ENCODE assay signal across 4 cellular contexts in the genomic region with DNA sequence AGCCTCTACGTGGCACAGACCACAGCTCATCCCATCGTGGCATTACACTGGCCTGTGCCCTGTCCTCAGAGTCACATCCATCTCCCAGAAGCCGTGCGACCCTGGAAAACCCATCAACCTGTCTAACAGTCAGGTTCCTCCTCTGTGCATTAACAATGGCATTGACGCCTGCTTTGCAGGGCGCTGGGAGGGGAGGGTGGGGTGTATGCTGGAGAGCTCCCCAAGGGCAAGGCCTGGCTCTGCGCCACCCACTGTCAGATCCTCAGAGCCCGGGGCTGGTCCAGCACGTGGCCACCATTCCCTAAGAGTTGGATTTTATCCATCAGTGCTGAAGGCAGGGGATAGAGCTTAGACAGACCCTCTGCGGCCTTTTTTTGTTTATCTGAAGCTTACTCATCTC. TPM values are rescaled to one million over a fixed set of nuclear protein-coding genes. Genes with fewer than 3 reads are reported as not detected.
"Had no signal": no experiment of that assay in that cellular context is flagged by ENCODE, and none has a peak within 500 bp of the region (broad histone marks: within the 10 kb centered on the region; RNA-seq: fewer than 3 reads in every experiment).

No MANE protein-coding gene starts in this region.

- H3K9me3 Mint-ChIP-seq: HFFc6, IgD-negative memory B cell had no signal

- DNase-seq: GOT3, HFFc6 had no signal

- H3K4me3 Mint-ChIP-seq: HFFc6, IgD-negative memory B cell had no signal

- H3K27ac Mint-ChIP-seq: HFFc6, IgD-negative memory B cell had no signal

- H3K36me3 Mint-ChIP-seq: IgD-negative memory B cell had no signal

RNA-seq across cellular contexts. Expression of a gene that starts 28.8 kb away (rescaled TPM):
- total RNA-seq: HFFc6 had no signal
- polyA plus RNA-seq: HepG2 had no signal
